In genomic region chr5:68266457-68266856, GRCh38 we compare ENCODE assay signal across 9 cellular contexts. TPM values are rescaled to one million over a fixed set of nuclear protein-coding genes. Genes with fewer than 3 reads are reported as not detected.
A peak's percentile ranks its signal among the peaks of the same experiment; 100 is the strongest.
DNase-seq lines count a peak whose midpoint lies in the region; ATAC-seq and TF ChIP-seq lines count a peak whose summit lies in the region.
"Had no signal": no experiment of that assay in that cellular context is flagged by ENCODE, and none has a peak within 500 bp of the region (broad histone marks: within the 10 kb centered on the region; RNA-seq: fewer than 3 reads in every experiment).

No MANE protein-coding gene starts in this region.

- H2AFZ ChIP-seq in GM23248, result no peak overlapping the region

- peaks cover 11% of the 10 kb centered on the region for H3K36me3 Mint-ChIP-seq in effector memory CD8-positive, alpha-beta T cell (ENCODE audit: insufficient read depth)
- H3K36me3 Mint-ChIP-seq in nephron progenitor cell (ENCODE audit: low read depth), result peaks cover 38% of the 10 kb centered on the region

- H3K27me3 ChIP-seq in A673 (replicated peaks; ENCODE audit: insufficient read depth, low read depth, low read length, poor library complexity), result no peaks in the 10 kb centered on the region
- H3K27me3 ChIP-seq in GM23248 (replicated peaks; ENCODE audit: insufficient read depth), result no peaks in the 10 kb centered on the region
- H3K27me3 ChIP-seq in Peyer's patch, result no peaks in the 10 kb centered on the region
- H3K27me3 ChIP-seq: MG63 had no signal

- CTCF ChIA-PET in A673 (lab: Charles Lee), result no interaction called here

- peaks cover 27% of the 10 kb centered on the region for H3F3A ChIP-seq in GM23248 (ENCODE audit: insufficient read depth)

- TF ChIP-seq CTCF in A673 (conservative IDR thresholded peaks at IDR 0.05; ENCODE audit: low read depth, low read length) (no peak), nephron progenitor cell (IDR thresholded peaks at IDR 0.05) (no peak), Peyer's patch (IDR thresholded peaks at IDR 0.05) (no peak)

- WGBS in GM23248 (ENCODE audit: low coverage in 1 of 2, low lambda C conversion rate in 2 of 2, missing lambda C conversion rate in 2 of 2), 2 experiments, result 96 to 98% methylated on average over 1 of the region's 1 CpG

- peak; percentile 67 for DNase-seq in A673 (ENCODE audit: low spot score)
- DNase-seq in GM23248, result no peak
- no peak for DNase-seq in effector memory CD8-positive, alpha-beta T cell
- no peak for DNase-seq in nephron progenitor cell
- DNase-seq in NCI-H2171 treated with DMSO at 0.1 percent for 48 hours (lab: John Stamatoyannopoulos, UW), result no peak
- DNase-seq in foreskin melanocyte, result no peak
- no peak for DNase-seq in NCI-H2029 treated with DMSO at 0.1 percent for 48 hours (lab: John Stamatoyannopoulos, UW)
- no peak for DNase-seq in Peyer's patch
- DNase-seq: MG63 had no signal

- H3K9me3 Mint-ChIP-seq in effector memory CD8-positive, alpha-beta T cell, result no peaks in the 10 kb centered on the region
- H3K9me3 Mint-ChIP-seq in nephron progenitor cell, result peaks cover 6% of the 10 kb centered on the region

- no peaks in the 10 kb centered on the region for H3K27me3 Mint-ChIP-seq in effector memory CD8-positive, alpha-beta T cell
- H3K27me3 Mint-ChIP-seq in nephron progenitor cell (ENCODE audit: low read depth, poor library complexity), result no peaks in the 10 kb centered on the region

- intact Hi-C loops in A673 (cut with micrococcal nuclease; ENCODE audit: unreplicated experiment), result loop anchor here (5.0 kb wide), 1 partner anchor 809 kb away; no protein-coding TSS in a partner anchor

- H3K27ac Mint-ChIP-seq in effector memory CD8-positive, alpha-beta T cell, result peak overlapping the region; percentile 30 to 55
- peak overlapping the region; percentile 92 for H3K27ac Mint-ChIP-seq in nephron progenitor cell

- H3K4me3 ChIP-seq in A673 (ENCODE audit: low read depth, low read length, poor library complexity, severe bottlenecking) (peak overlapping the region; percentile 11), GM23248 (no peak overlapping the region), Peyer's patch (no peak overlapping the region)
- H3K4me3 ChIP-seq: MG63 had no signal

- TF ChIP-seq POLR2A in Peyer's patch (IDR thresholded peaks at IDR 0.05), result no peak

- peaks cover 51 to 62% of the 10 kb centered on the region in 2 donors for H3K4me1 Mint-ChIP-seq in effector memory CD8-positive, alpha-beta T cell (ENCODE audit: low read depth in 2 of 2)
- H3K4me1 Mint-ChIP-seq in nephron progenitor cell, result peaks cover 47% of the 10 kb centered on the region

- peak overlapping the region in 1 of 2 donors; percentile 10 for H3K4me3 Mint-ChIP-seq in effector memory CD8-positive, alpha-beta T cell
- H3K4me3 Mint-ChIP-seq in nephron progenitor cell, result no peak overlapping the region

- ATAC-seq in effector memory CD8-positive, alpha-beta T cell (replicated peaks), result no peak

- H3K36me3 ChIP-seq in A673 (ENCODE audit: insufficient read depth, low read length, poor library complexity, severe bottlenecking), result no peaks in the 10 kb centered on the region
- no peaks in the 10 kb centered on the region for H3K36me3 ChIP-seq in GM23248 (ENCODE audit: low read depth)
- no peaks in the 10 kb centered on the region for H3K36me3 ChIP-seq in Peyer's patch

- H3K79me2 ChIP-seq in GM23248 (ENCODE audit: insufficient read depth), result peaks cover 77% of the 10 kb centered on the region

- peaks cover 62% of the 10 kb centered on the region for H3K4me1 ChIP-seq in A673 (ENCODE audit: insufficient read depth, low read length, poor library complexity, severe bottlenecking)
- H3K4me1 ChIP-seq in GM23248 (ENCODE audit: insufficient read depth), result peaks cover 73% of the 10 kb centered on the region
- peaks cover 0 to 86% (median 23%) of the 10 kb centered on the region in 4 donors for H3K4me1 ChIP-seq in Peyer's patch

- H3K4me2 ChIP-seq in GM23248 (ENCODE audit: unreplicated experiment), result peak overlapping the region; percentile 62

- H3K9ac ChIP-seq in GM23248, result 0 out of 2 replicates have a peak overlapping the region, but pooled peaks have one; percentile 4

- BruUV-seq in A673 (replicated peaks; lab: Mats Ljungman, UMichigan), result no TSS peak

- H3K27ac ChIP-seq in A673 (ENCODE audit: low read depth, low read length, poor library complexity, severe bottlenecking), result peak overlapping the region; percentile 72
- H3K27ac ChIP-seq in GM23248, result peak overlapping the region; percentile 26
- peak overlapping the region in 2 of 4 donors; percentile 76 to 82 for H3K27ac ChIP-seq in Peyer's patch

- H4K20me1 ChIP-seq in GM23248 (ENCODE audit: insufficient read depth), result no peaks in the 10 kb centered on the region

- in situ Hi-C loops in GM23248 (cut with MboI), result loop anchor here (25.0 kb wide), 1 partner anchor 604 kb away; no protein-coding TSS in a partner anchor

- H3K9me2 ChIP-seq in GM23248 (ENCODE audit: insufficient read depth), result no peaks in the 10 kb centered on the region

- H3K9me3 ChIP-seq in A673 (ENCODE audit: low read depth, low read length, poor library complexity, severe bottlenecking) (peaks cover 5% of the 10 kb centered on the region), GM23248 (ENCODE audit: low read depth) (no peaks in the 10 kb centered on the region), Peyer's patch (no peaks in the 10 kb centered on the region)
- H3K9me3 ChIP-seq: MG63 had no signal

- POLR2A ChIA-PET in A673 (lab: Charles Lee; ENCODE audit: low non-redundant PET), result no interaction called here

RNA-seq across cellular contexts. Expression of gene PIK3R1, which starts 50.9 kb away (rescaled TPM):
- total RNA-seq in A673 (2021), result 57.9 and 64.8 TPM in 2 replicates
- total RNA-seq in GM23248 (2014; rRNA removed; shearing (Covaris generic)), result 14.4 and 28.3 TPM in 2 replicates
- polyA plus RNA-seq in GM23248 (2016; fragmentation: Nextera tagmentation; extraction: Ambion mirVana), result 8.4 and 9.7 TPM in 2 replicates
- 100 to 1,000 TPM in 1 of 4 donors, 10 to 100 TPM in 3; 69.3 to 113 (median 87.5) TPM for total RNA-seq in Peyer's patch
